ENCODE assay signal across 8 cellular contexts in genomic region chr1:94734963-94735899, GRCh38.
A peak's percentile ranks its signal among the peaks of the same experiment; 100 is the strongest.
DNase-seq lines count a peak whose midpoint lies in the region; TF ChIP-seq lines count a peak whose summit lies in the region.

No MANE protein-coding gene starts in this region.

- no peak overlapping the region for H3K4me3 Mint-ChIP-seq in activated CD4-positive, alpha-beta memory T cell treated with anti-CD3 and anti-CD28 coated beads, Interleukin-2, amount 10 ng/mL, durations not matched to agents 7 days and 5 days

- DNase-seq in AG08395 (ENCODE audit: low spot score) (peak; percentile 30), coronary artery (ENCODE audit: low spot score) (no peak), esophagus muscularis mucosa (ENCODE audit: extremely low spot score) (no peak), RWPE1 (ENCODE audit: low spot score) (no peak), posterior cingulate gyrus (no peak)
- DNase-seq in activated CD4-positive, alpha-beta memory T cell treated with anti-CD3 and anti-CD28 coated beads, Interleukin-2, amount 10 ng/mL, durations not matched to agents 7 days and 5 days = no peak

- H3K9me2 ChIP-seq in Loucy (replicated peaks; ENCODE audit: low read depth, low read length) = no peaks in the 10 kb centered on the region

- peak overlapping the region; percentile 69 for H3K4me2 ChIP-seq in Loucy (ENCODE audit: low read depth, low read length, poor library complexity, severe bottlenecking)

- H3K27me3 Mint-ChIP-seq in activated CD4-positive, alpha-beta memory T cell treated with anti-CD3 and anti-CD28 coated beads, Interleukin-2, amount 10 ng/mL, durations not matched to agents 7 days and 5 days = peaks cover 11% of the 10 kb centered on the region

- TF ChIP-seq POLR2A in esophagus muscularis mucosa (IDR thresholded peaks at IDR 0.05; ENCODE audit: low read depth) = no peak

- no peaks in the 10 kb centered on the region for H3K9me3 Mint-ChIP-seq in activated CD4-positive, alpha-beta memory T cell treated with anti-CD3 and anti-CD28 coated beads, Interleukin-2, amount 10 ng/mL, durations not matched to agents 7 days and 5 days

- H3K27ac Mint-ChIP-seq in activated CD4-positive, alpha-beta memory T cell treated with anti-CD3 and anti-CD28 coated beads, Interleukin-2, amount 10 ng/mL, durations not matched to agents 7 days and 5 days = no peak overlapping the region

- no peaks in the 10 kb centered on the region for H3K79me2 ChIP-seq in Loucy (ENCODE audit: insufficient read depth, low read length)

- POLR2A ChIA-PET in RWPE1 (lab: Yijun Ruan, JAX; ENCODE audit: low non-redundant PET) = no interaction called here
- POLR2A ChIA-PET in activated CD4-positive, alpha-beta memory T cell treated with anti-CD3 and anti-CD28 coated beads, Interleukin-2, amount 10 ng/mL, durations not matched to agents 7 days and 5 days (lab: Charles Lee) = no interaction called here

- CTCF ChIA-PET in RWPE1 (lab: Yijun Ruan, JAX) = no interaction called here
- CTCF ChIA-PET in activated CD4-positive, alpha-beta memory T cell treated with anti-CD3 and anti-CD28 coated beads, Interleukin-2, amount 10 ng/mL, durations not matched to agents 7 days and 5 days (lab: Charles Lee) = no interaction called here

- no peak for TF ChIP-seq EP300 in esophagus muscularis mucosa (IDR thresholded peaks at IDR 0.05)

- H3K27me3 ChIP-seq in Loucy (ENCODE audit: insufficient read depth, low read length, poor library complexity, severe bottlenecking) (no peaks in the 10 kb centered on the region), mucosa of rectum (ENCODE audit: control insufficient read depth in 2 of 2, insufficient read depth in 2 of 2, low read length in 2 of 2) (no peaks in the 10 kb centered on the region), esophagus muscularis mucosa (no peaks in the 10 kb centered on the region)

- no peaks in the 10 kb centered on the region for H4K20me1 ChIP-seq in Loucy (ENCODE audit: insufficient read depth, low read length, poor library complexity, severe bottlenecking)

- intact Hi-C loops in esophagus muscularis mucosa (cut with DNase I) (no loop called here), posterior cingulate gyrus (cut with DNase I) (no loop called here)

- no peaks in the 10 kb centered on the region for H3K36me3 Mint-ChIP-seq in activated CD4-positive, alpha-beta memory T cell treated with anti-CD3 and anti-CD28 coated beads, Interleukin-2, amount 10 ng/mL, durations not matched to agents 7 days and 5 days (ENCODE audit: low read depth)

- H3K9ac ChIP-seq in Loucy (ENCODE audit: low read depth, low read length, poor library complexity, severe bottlenecking) (no peak overlapping the region), mucosa of rectum (ENCODE audit: low read depth in 1 of 2, low read length in 2 of 2) (peak overlapping the region in 1 of 2 donors; percentile 24)

- no peak for TF ChIP-seq CTCF in Loucy (conservative IDR thresholded peaks at IDR 0.05; ENCODE audit: low read length)
- no peak for TF ChIP-seq CTCF in coronary artery (IDR thresholded peaks at IDR 0.05)
- no peak for TF ChIP-seq CTCF in esophagus muscularis mucosa (IDR thresholded peaks at IDR 0.05)
- TF ChIP-seq CTCF in RWPE1 (conservative IDR thresholded peaks at IDR 0.05; ENCODE audit: low read depth) = no peak

- H3K27ac ChIP-seq in coronary artery (peak overlapping the region; percentile 39 to 74), mucosa of rectum (ENCODE audit: low read depth in 2 of 2, low read length in 2 of 2) (peak overlapping the region; percentile 64 to 72), esophagus muscularis mucosa (replicated peaks in 1 of 4) (no peak overlapping the region), RWPE1 (no peak overlapping the region)

- H3F3A ChIP-seq in Loucy (ENCODE audit: low read depth) = no peaks in the 10 kb centered on the region

- H3K9me3 ChIP-seq in Loucy (ENCODE audit: insufficient read depth, low read depth, low read length) (no peaks in the 10 kb centered on the region), mucosa of rectum (ENCODE audit: control insufficient read depth in 2 of 2, low read length in 2 of 2) (no peaks in the 10 kb centered on the region), esophagus muscularis mucosa (no peaks in the 10 kb centered on the region)

- peak overlapping the region; percentile 40 for H3K4me3 ChIP-seq in Loucy (ENCODE audit: low read length, poor library complexity, severe bottlenecking)
- H3K4me3 ChIP-seq in coronary artery = peak overlapping the region; percentile 46
- H3K4me3 ChIP-seq in mucosa of rectum (ENCODE audit: low read length in 2 of 2) = peak overlapping the region in 1 of 2 donors; percentile 18
- no peak overlapping the region for H3K4me3 ChIP-seq in esophagus muscularis mucosa

- WGBS in esophagus muscularis mucosa = 69% methylated on average over 20 of the region's 20 CpGs

- H3K4me1 ChIP-seq in Loucy (ENCODE audit: insufficient read depth, low read length, poor library complexity, severe bottlenecking) (peaks cover 33% of the 10 kb centered on the region), mucosa of rectum (ENCODE audit: control insufficient read depth in 2 of 2, insufficient read depth in 2 of 2, low read length in 2 of 2) (peaks cover 16 to 27% of the 10 kb centered on the region in 2 donors), esophagus muscularis mucosa (peaks cover 12 to 16% (median 15%) of the 10 kb centered on the region in 4 donors)

- H3K4me1 Mint-ChIP-seq in activated CD4-positive, alpha-beta memory T cell treated with anti-CD3 and anti-CD28 coated beads, Interleukin-2, amount 10 ng/mL, durations not matched to agents 7 days and 5 days = peaks cover 8% of the 10 kb centered on the region

- no peak overlapping the region for H2AFZ ChIP-seq in Loucy (ENCODE audit: low read length)

- H3K36me3 ChIP-seq in Loucy (ENCODE audit: insufficient read depth, low read length) = no peaks in the 10 kb centered on the region
- H3K36me3 ChIP-seq in mucosa of rectum (ENCODE audit: control insufficient read depth in 2 of 2, insufficient read depth in 2 of 2, low read length in 2 of 2) = no peaks in the 10 kb centered on the region
- no peaks in the 10 kb centered on the region for H3K36me3 ChIP-seq in esophagus muscularis mucosa

Comparison
In these comparisons a context has a peak if more than half of its experiments do, and no peak if none do; other contexts are left out.
1. H3K4me3 ChIP-seq: peak in Loucy (single experiment) and coronary artery (single experiment); none in esophagus muscularis mucosa (0 of 4).
2. H3K27ac ChIP-seq: peak in coronary artery (2 of 2) and mucosa of rectum (2 of 2); none in esophagus muscularis mucosa (0 of 4) and RWPE1 (single experiment).